In the genomic region with DNA sequence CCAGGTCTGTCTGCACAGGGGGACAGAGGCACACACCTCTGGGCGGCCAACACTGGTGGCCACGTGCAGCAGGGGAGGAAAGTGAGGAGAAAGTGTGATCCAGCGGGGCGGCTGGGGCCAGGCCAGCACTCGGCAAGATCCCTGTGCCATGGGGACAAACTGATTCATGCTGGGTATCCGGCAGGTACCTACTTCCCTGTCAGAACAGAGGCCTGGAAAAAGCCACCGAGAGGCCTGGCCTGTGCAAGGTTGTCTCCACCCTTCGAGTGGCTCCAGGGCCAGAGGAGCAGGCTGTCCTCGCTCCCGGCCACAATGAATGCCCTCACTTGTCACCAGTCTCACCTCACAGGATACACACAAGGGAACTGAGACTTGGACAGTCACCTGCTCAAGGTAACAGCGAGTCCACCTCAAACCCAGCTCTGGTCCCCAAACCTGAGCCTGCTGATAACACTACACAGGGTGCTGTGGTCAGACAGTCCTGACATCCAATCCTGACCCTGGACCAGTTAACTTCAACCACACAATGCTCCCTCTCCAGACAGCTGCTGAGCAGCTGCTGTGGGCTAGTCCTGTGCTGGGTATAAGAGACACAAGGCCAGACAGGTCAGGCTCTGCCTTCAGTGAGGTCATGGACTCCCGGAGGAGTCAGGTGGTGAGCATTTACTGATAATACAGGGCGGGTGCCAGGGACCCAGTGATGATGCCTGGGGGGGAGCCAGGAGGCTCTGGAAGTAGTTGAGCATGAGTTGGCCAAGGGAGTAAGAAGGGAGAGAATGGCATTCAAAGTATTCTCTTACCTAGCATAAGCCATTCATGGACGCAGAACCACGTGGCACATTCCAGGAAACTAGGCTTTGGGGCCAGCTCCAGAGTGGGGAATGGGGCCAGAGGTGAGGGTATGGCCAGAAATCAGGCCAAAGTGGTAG, we compare ENCODE assay signal across 9 cellular contexts. TPM values are rescaled to one million over a fixed set of nuclear protein-coding genes. Genes with fewer than 3 reads are reported as not detected.
A peak's percentile ranks its signal among the peaks of the same experiment; 100 is the strongest.
DNase-seq lines count a peak whose midpoint lies in the region; ATAC-seq and TF ChIP-seq lines count a peak whose summit lies in the region.
"Had no signal": no experiment of that assay in that cellular context is flagged by ENCODE, and none has a peak within 500 bp of the region (broad histone marks: within the 10 kb centered on the region; RNA-seq: fewer than 3 reads in every experiment).

No MANE protein-coding gene starts in this region.

- H3K9me3 ChIP-seq in hepatocyte (ENCODE audit: low read depth), result no peaks in the 10 kb centered on the region

- H3K4me3 ChIP-seq in hepatocyte, result no peak overlapping the region

- no peaks in the 10 kb centered on the region for H3K79me2 ChIP-seq in hepatocyte

- CTCF ChIA-PET in activated CD4-positive, alpha-beta memory T cell treated with anti-CD3 and anti-CD28 coated beads, Interleukin-2, amount 10 ng/mL, durations not matched to agents 7 days and 5 days (lab: Charles Lee), result interaction anchor here (0.7 to 5.0 kb wide), 3 partner anchors 10 to 23 kb away, joined by 3 to 27 read pairs (median 6); no protein-coding TSS in a partner anchor

- DNase-seq in HT-29 (ENCODE audit: low spot score), result peak; percentile 66
- DNase-seq in activated CD4-positive, alpha-beta memory T cell treated with anti-CD3 and anti-CD28 coated beads, Interleukin-2, amount 10 ng/mL, durations not matched to agents 7 days and 5 days, result no peak
- DNase-seq in hepatocyte (ENCODE audit: low spot score), result peak; percentile 43
- no peak for DNase-seq in stimulated activated naive B cell treated with anti-CD40 and anti-IgM and Interleukin-4, amounts not matched to agents 10 μg/mL and 1 μg/mL and 100 μg/mL, for 72 hours
- DNase-seq in NOMO-1 treated with DMSO at 0.1 percent for 48 hours (lab: John Stamatoyannopoulos, UW; ENCODE audit: unreplicated experiment), result no peak
- no peak for DNase-seq in stimulated activated CD8-positive, alpha-beta memory T cell treated with anti-CD3 and anti-CD28 coated beads, Interleukin-4, amount 100 ng/mL, for 48 hours
- DNase-seq in activated effector memory CD4-positive, alpha-beta T cell treated with Interleukin-2 at 50 U/mL for 16 hours, result no peak
- DNase-seq: aorta had no signal

- no peak overlapping the region for H3K4me3 Mint-ChIP-seq in activated CD4-positive, alpha-beta memory T cell treated with anti-CD3 and anti-CD28 coated beads, Interleukin-2, amount 10 ng/mL, durations not matched to agents 7 days and 5 days
- no peak overlapping the region for H3K4me3 Mint-ChIP-seq in stimulated activated naive B cell treated with anti-CD40 and anti-IgM and Interleukin-4, amounts not matched to agents 10 μg/mL and 1 μg/mL and 100 μg/mL, for 72 hours

- H3K9me2 ChIP-seq in hepatocyte (replicated peaks; ENCODE audit: insufficient read depth), result no peaks in the 10 kb centered on the region

- H3K27me3 ChIP-seq in hepatocyte, result no peaks in the 10 kb centered on the region

- peak overlapping the region; percentile 83 for H3K27ac Mint-ChIP-seq in activated CD4-positive, alpha-beta memory T cell treated with anti-CD3 and anti-CD28 coated beads, Interleukin-2, amount 10 ng/mL, durations not matched to agents 7 days and 5 days
- peak overlapping the region; percentile 11 for H3K27ac Mint-ChIP-seq in stimulated activated naive B cell treated with anti-CD40 and anti-IgM and Interleukin-4, amounts not matched to agents 10 μg/mL and 1 μg/mL and 100 μg/mL, for 72 hours

- ATAC-seq in stimulated activated naive B cell treated with anti-CD40 and anti-IgM and Interleukin-4, amounts not matched to agents 10 μg/mL and 1 μg/mL and 100 μg/mL, for 72 hours (replicated peaks), result no peak
- no peak for ATAC-seq in GM18511 (IDR thresholded peaks at IDR 0.05; ENCODE audit: unreplicated experiment)

- no peaks in the 10 kb centered on the region for H4K20me1 ChIP-seq in hepatocyte (ENCODE audit: insufficient read depth, poor library complexity, severe bottlenecking)

- H3K27me3 Mint-ChIP-seq in activated CD4-positive, alpha-beta memory T cell treated with anti-CD3 and anti-CD28 coated beads, Interleukin-2, amount 10 ng/mL, durations not matched to agents 7 days and 5 days, result no peaks in the 10 kb centered on the region
- H3K27me3 Mint-ChIP-seq in stimulated activated naive B cell treated with anti-CD40 and anti-IgM and Interleukin-4, amounts not matched to agents 10 μg/mL and 1 μg/mL and 100 μg/mL, for 72 hours, result no peaks in the 10 kb centered on the region

- POLR2A ChIA-PET in activated CD4-positive, alpha-beta memory T cell treated with anti-CD3 and anti-CD28 coated beads, Interleukin-2, amount 10 ng/mL, durations not matched to agents 7 days and 5 days (lab: Charles Lee), result interaction anchor here (0.7 kb wide), 1 partner anchor 71 kb away, joined by 3 read pairs; no protein-coding TSS in a partner anchor

- WGBS in hepatocyte (ENCODE audit: low lambda C conversion rate, missing lambda C conversion rate), result 91% methylated on average over 15 of the region's 15 CpGs

- H3K36me3 ChIP-seq in hepatocyte (replicated peaks; ENCODE audit: insufficient read depth, low read depth), result no peaks in the 10 kb centered on the region

- peaks cover 44% of the 10 kb centered on the region for H3K4me1 ChIP-seq in hepatocyte (ENCODE audit: insufficient read depth)

- H2AFZ ChIP-seq in hepatocyte, result no peak overlapping the region

- peaks cover 51% of the 10 kb centered on the region for H3K4me1 Mint-ChIP-seq in activated CD4-positive, alpha-beta memory T cell treated with anti-CD3 and anti-CD28 coated beads, Interleukin-2, amount 10 ng/mL, durations not matched to agents 7 days and 5 days
- peaks cover 14 to 27% of the 10 kb centered on the region in 2 donors for H3K4me1 Mint-ChIP-seq in stimulated activated naive B cell treated with anti-CD40 and anti-IgM and Interleukin-4, amounts not matched to agents 10 μg/mL and 1 μg/mL and 100 μg/mL, for 72 hours

- TF ChIP-seq CTCF in hepatocyte (IDR thresholded peaks at IDR 0.05; ENCODE audit: poor library complexity), result no peak

- peak overlapping the region; percentile 4 for H3K4me2 ChIP-seq in hepatocyte

- peaks cover 14% of the 10 kb centered on the region for H3K36me3 Mint-ChIP-seq in activated CD4-positive, alpha-beta memory T cell treated with anti-CD3 and anti-CD28 coated beads, Interleukin-2, amount 10 ng/mL, durations not matched to agents 7 days and 5 days (ENCODE audit: low read depth)
- H3K36me3 Mint-ChIP-seq in stimulated activated naive B cell treated with anti-CD40 and anti-IgM and Interleukin-4, amounts not matched to agents 10 μg/mL and 1 μg/mL and 100 μg/mL, for 72 hours, result peaks cover 59 to 72% of the 10 kb centered on the region in 2 donors

- peak overlapping the region; percentile 96 for H3K27ac ChIP-seq in hepatocyte

- peaks cover 2% of the 10 kb centered on the region for H3K9me3 Mint-ChIP-seq in activated CD4-positive, alpha-beta memory T cell treated with anti-CD3 and anti-CD28 coated beads, Interleukin-2, amount 10 ng/mL, durations not matched to agents 7 days and 5 days
- H3K9me3 Mint-ChIP-seq in stimulated activated naive B cell treated with anti-CD40 and anti-IgM and Interleukin-4, amounts not matched to agents 10 μg/mL and 1 μg/mL and 100 μg/mL, for 72 hours, result peaks cover 5 to 6% of the 10 kb centered on the region in 2 donors

RNA-seq across cellular contexts. Expression of a gene that starts 53.0 kb away (rescaled TPM):
- 92.3 and 109 TPM in 2 replicates for total RNA-seq in HT-29 (2014; rRNA removed; shearing (Covaris generic))
- 10 to 100 TPM; 26.7 to 28.0 TPM for total RNA-seq in activated CD4-positive, alpha-beta memory T cell treated with anti-CD3 and anti-CD28 coated beads, Interleukin-2, amount 10 ng/mL, durations not matched to agents 7 days and 5 days
- 34.5 and 35.8 TPM in 2 replicates for total RNA-seq in hepatocyte
- 49.4 and 51.4 TPM in 2 replicates for polyA plus RNA-seq in hepatocyte

Comparison
In these comparisons a context has a peak if more than half of its experiments do, and no peak if none do; other contexts are left out.
1. DNase-seq: peak in HT-29 (single experiment) and hepatocyte (single experiment); none in activated CD4-positive, alpha-beta memory T cell treated with anti-CD3 and anti-CD28 coated beads, Interleukin-2, amount 10 ng/mL, durations not matched to agents 7 days and 5 days (single experiment), stimulated activated naive B cell treated with anti-CD40 and anti-IgM and Interleukin-4, amounts not matched to agents 10 μg/mL and 1 μg/mL and 100 μg/mL, for 72 hours (single experiment), NOMO-1 treated with DMSO at 0.1 percent for 48 hours (single experiment), stimulated activated CD8-positive, alpha-beta memory T cell treated with anti-CD3 and anti-CD28 coated beads, Interleukin-4, amount 100 ng/mL, for 48 hours (single experiment) and activated effector memory CD4-positive, alpha-beta T cell treated with Interleukin-2 at 50 U/mL for 16 hours (single experiment).